12 cellular contexts compared by ENCODE assay signal in the genomic region with DNA sequence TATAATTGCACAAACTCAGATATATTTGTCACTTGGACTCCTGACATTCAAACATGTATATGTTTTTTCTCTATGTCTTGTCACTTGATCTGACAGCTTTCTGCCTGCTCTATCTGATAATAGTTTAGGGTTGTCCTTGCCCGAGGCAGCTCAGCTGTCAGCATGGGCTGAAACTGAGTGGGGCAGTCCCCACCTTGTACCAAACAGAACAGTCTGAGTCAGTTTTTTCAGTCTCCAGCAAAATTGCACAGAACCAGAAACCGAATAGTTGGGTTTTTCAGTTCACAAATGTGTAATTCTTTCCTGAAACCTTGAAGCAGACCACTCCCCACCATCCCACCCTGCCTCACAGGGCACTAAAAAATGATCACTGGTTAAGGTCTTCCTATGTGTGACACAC. TPM values are rescaled to one million over a fixed set of nuclear protein-coding genes. Genes with fewer than 3 reads are reported as not detected.
DNase-seq lines count a peak whose midpoint lies in the region; ATAC-seq and TF ChIP-seq lines count a peak whose summit lies in the region.
"Had no signal": no experiment of that assay in that cellular context is flagged by ENCODE, and none has a peak within 500 bp of the region (broad histone marks: within the 10 kb centered on the region; RNA-seq: fewer than 3 reads in every experiment).

No MANE protein-coding gene starts in this region.

- POLR2A ChIA-PET in HEK293T (lab: Yijun Ruan, JAX): interaction anchor here (0.9 to 1.2 kb wide), 3 partner anchors 10 to 84 kb away, joined by 3 to 6 read pairs (median 4); partner anchors contain the start of gene HAND1

- peak; percentile 56 for DNase-seq in activated T-cell treated with anti-CD3 and anti-CD28 coated beads for 24 hours (ENCODE audit: low read depth)
- no peak for DNase-seq in activated T-cell treated with anti-CD3 and anti-CD28 coated beads, Interleukin-2, amount 50 U/mL, for 1 hour
- no peak for DNase-seq in HEK293T (ENCODE audit: extremely low spot score)
- peak; percentile 66 for DNase-seq in stimulated activated CD8-positive, alpha-beta memory T cell treated with anti-CD3 and anti-CD28 coated beads, Interleukin-4, amount 100 ng/mL, for 48 hours
- DNase-seq in Right ventricle myocardium inferior (ENCODE audit: missing footprints): no peak
- no peak for DNase-seq in coronary artery (ENCODE audit: low spot score)
- DNase-seq in DMS153 treated with DMSO at 0.1 percent for 48 hours (lab: John Stamatoyannopoulos, UW; ENCODE audit: unreplicated experiment): no peak
- DNase-seq: AML-193, NCI-H2081 had no signal

- no peak overlapping the region for H3K4me3 ChIP-seq in coronary artery
- H3K4me3 ChIP-seq: cardiac muscle cell, right atrium auricular region had no signal

- CTCF ChIA-PET in HEK293T (lab: Yijun Ruan, JAX): no interaction called here

- ATAC-seq in HG03565 (IDR thresholded peaks at IDR 0.05; ENCODE audit: unreplicated experiment) (peak; percentile 99), Right ventricle myocardium inferior (no peak)

- intact Hi-C loops in Right ventricle myocardium inferior (cut with DNase I): no loop called here

- no peak for TF ChIP-seq CTCF in coronary artery (IDR thresholded peaks at IDR 0.05)

- no peak overlapping the region for H3K27ac ChIP-seq in coronary artery
- H3K27ac ChIP-seq: cardiac muscle cell, right atrium auricular region had no signal

TF ChIP-seq in HEK293T, 16 proteins besides CTCF, POLR2A, EP300 and RAD21:
- TF ChIP-seq TARDBP (IDR thresholded peaks at IDR 0.05) (no peak), PKNOX1 (IDR thresholded peaks at IDR 0.05) (peak; percentile 59)

RNA-seq across cellular contexts. Expression of gene HAND1, which starts 9.5 kb away (rescaled TPM):
- total RNA-seq in Right ventricle myocardium inferior: 29.8 TPM

RNA-seq across cellular contexts. Expression of gene SAP30L, which starts 41.7 kb away (rescaled TPM):
- total RNA-seq in Right ventricle myocardium inferior: 39.2 TPM

Comparison
In these comparisons a context has a peak if more than half of its experiments do, and no peak if none do; other contexts are left out.
1. DNase-seq: peak in activated T-cell treated with anti-CD3 and anti-CD28 coated beads for 24 hours (single experiment) and stimulated activated CD8-positive, alpha-beta memory T cell treated with anti-CD3 and anti-CD28 coated beads, Interleukin-4, amount 100 ng/mL, for 48 hours (single experiment); none in activated T-cell treated with anti-CD3 and anti-CD28 coated beads, Interleukin-2, amount 50 U/mL, for 1 hour (single experiment), HEK293T (single experiment), Right ventricle myocardium inferior (single experiment), coronary artery (single experiment) and DMS153 treated with DMSO at 0.1 percent for 48 hours (single experiment).